40 cellular contexts compared by ENCODE assay signal in the genomic region with DNA sequence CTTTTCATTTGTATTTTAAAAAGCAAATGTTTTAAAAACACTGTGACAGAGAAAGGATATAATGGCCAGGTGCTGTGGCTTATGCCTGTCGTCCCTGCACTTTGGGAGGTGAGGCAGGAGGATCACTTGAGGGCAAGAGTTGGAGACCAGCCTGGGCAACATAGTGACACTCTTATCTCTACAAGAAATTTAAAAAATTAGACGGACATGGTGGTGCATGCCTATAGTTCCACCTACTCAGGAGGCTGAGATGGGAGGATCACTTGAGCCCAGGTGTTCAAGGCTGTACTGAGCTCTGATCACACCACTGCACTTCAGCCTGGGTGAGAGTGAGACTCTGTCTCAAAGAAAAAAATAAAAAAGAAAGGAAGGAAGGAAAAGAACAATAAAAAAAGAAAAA. TPM values are rescaled to one million over a fixed set of nuclear protein-coding genes. Genes with fewer than 3 reads are reported as not detected.
"Had no signal": no experiment of that assay in that cellular context is flagged by ENCODE, and none has a peak within 500 bp of the region (broad histone marks: within the 10 kb centered on the region; RNA-seq: fewer than 3 reads in every experiment).

No MANE protein-coding gene starts in this region.

- H3K27ac Mint-ChIP-seq: activated naive CD4-positive, alpha-beta T cell treated with anti-CD3 and anti-CD28 coated beads for 36 hours; activated naive CD4-positive, alpha-beta T cell treated with anti-CD3 and anti-CD28 coated beads, Interleukin-2, amount 10 ng/mL, durations not matched to agents 7 days and 5 days; activated naive CD4-positive, alpha-beta T cell treated with anti-CD3 and anti-CD28 coated beads, Interleukin-2, amount 50 U/mL, for 24 hours; activated naive CD4-positive, alpha-beta T cell treated with anti-CD3 and anti-CD28 coated beads, Interleukin-2, amount 50 U/mL, for 72 hours; activated naive CD8-positive, alpha-beta T cell; activated naive CD8-positive, alpha-beta T cell treated with anti-CD3 and anti-CD28 coated beads, Interleukin-2, amount 10 ng/mL, durations not matched to agents 7 days and 5 days; activated T-cell treated with anti-CD3 and anti-CD28 coated beads, Interleukin-2, amount 50 U/mL, for 24 hours; activated T-cell treated with anti-CD3 and anti-CD28 coated beads, Interleukin-2, amount 50 U/mL, for 72 hours; activated T-helper 1 cell treated with anti-CD3 and anti-CD28 coated beads, Interleukin-12 subunit alpha, Interleukin-12 subunit beta, Interleukin-2, Interleukin-4 antibody, amounts not matched to agents 30 ng/mL and 10 ng/mL and 1 ng/mL, durations not matched to agents 14 hours and 24 hours and 36 hours; activated T-helper 17 cell treated with anti-CD3 and anti-CD28 coated beads, Interleukin-2, amount 50 U/mL, for 72 hours; activated T-helper 2 cell treated with anti-CD3 and anti-CD28 coated beads, Interferon-gamma antibody, Interleukin-2, Interleukin-4, amounts not matched to agents 10 μg/mL and 5 μg/mL and 100 μg/mL, durations not matched to agents 14 hours and 24 hours and 36 hours; brain had no signal

- H3K4me1 Mint-ChIP-seq: activated naive CD4-positive, alpha-beta T cell treated with anti-CD3 and anti-CD28 coated beads, Interleukin-2, amount 50 U/mL, for 24 hours; central memory CD8-positive, alpha-beta T cell had no signal

- DNase-seq: activated effector memory CD4-positive, alpha-beta T cell treated with anti-CD3 and anti-CD28 coated beads, Interleukin-2, amount 50 U/mL, for 16 hours; activated effector memory CD4-positive, alpha-beta T cell treated with Interleukin-2 at 50 U/mL for 16 hours; activated gamma-delta T cell; activated gamma-delta T cell treated with Interleukin-2 at 50 U/mL for 16 hours; activated naive CD4-positive, alpha-beta T cell; activated naive CD4-positive, alpha-beta T cell treated with anti-CD3 and anti-CD28 coated beads for 36 hours; activated naive CD4-positive, alpha-beta T cell treated with anti-CD3 and anti-CD28 coated beads, Interleukin-2, amount 10 ng/mL, durations not matched to agents 7 days and 5 days; activated naive CD4-positive, alpha-beta T cell treated with anti-CD3 and anti-CD28 coated beads, Interleukin-2, amount 50 U/mL, for 16 hours; activated naive CD4-positive, alpha-beta T cell treated with Interleukin-2 at 50 U/mL for 16 hours; activated naive CD8-positive, alpha-beta T cell treated with anti-CD3 and anti-CD28 coated beads, Interleukin-2, amount 10 ng/mL, durations not matched to agents 7 days and 5 days; activated T-cell treated with anti-CD3 and anti-CD28 coated beads for 4 hours; activated T-cell treated with anti-CD3 and anti-CD28 coated beads, Interleukin-2, amount 50 U/mL, for 1 hour; activated T-cell treated with anti-CD3 and anti-CD28 coated beads, Interleukin-2, amount 50 U/mL, for 24 hours; activated T-cell treated with anti-CD3 and anti-CD28 coated beads, Interleukin-2, amount 50 U/mL, for 4 hours; activated T-cell treated with anti-CD3 and anti-CD28 coated beads, Interleukin-2, amount 50 U/mL, for 48 hours; activated T-cell treated with anti-CD3 and anti-CD28 coated beads, Interleukin-2, amount 50 U/mL, for 72 hours; adrenal gland; amniotic stem cell; amygdala; anterior cingulate cortex; aorta; body of pancreas; brain microvascular endothelial cell; caudate nucleus; central memory CD4-positive, alpha-beta T cell; cerebellar nuclear complex had no signal

- H3K4me3 ChIP-seq: adrenal gland, ascending aorta, body of pancreas, breast epithelium, cardiac muscle cell had no signal

- H3K27ac ChIP-seq: adrenal gland, ascending aorta, body of pancreas, brain microvascular endothelial cell, breast epithelium, cardiac muscle cell had no signal

- H3K9me3 ChIP-seq: adrenal gland, ascending aorta, body of pancreas, breast epithelium had no signal

- H3K36me3 Mint-ChIP-seq: activated naive CD4-positive, alpha-beta T cell treated with anti-CD3 and anti-CD28 coated beads, Interleukin-2, amount 10 ng/mL, durations not matched to agents 7 days and 5 days; activated naive CD4-positive, alpha-beta T cell treated with anti-CD3 and anti-CD28 coated beads, Interleukin-2, amount 50 U/mL, for 24 hours; activated naive CD4-positive, alpha-beta T cell treated with anti-CD3 and anti-CD28 coated beads, Interleukin-2, amount 50 U/mL, for 72 hours; activated naive CD8-positive, alpha-beta T cell; activated naive CD8-positive, alpha-beta T cell treated with anti-CD3 and anti-CD28 coated beads, Interleukin-2, amount 10 ng/mL, durations not matched to agents 7 days and 5 days; brain had no signal

- H3K4me3 Mint-ChIP-seq: activated naive CD4-positive, alpha-beta T cell treated with anti-CD3 and anti-CD28 coated beads for 36 hours; activated naive CD4-positive, alpha-beta T cell treated with anti-CD3 and anti-CD28 coated beads, Interleukin-2, amount 10 ng/mL, durations not matched to agents 7 days and 5 days; activated naive CD4-positive, alpha-beta T cell treated with anti-CD3 and anti-CD28 coated beads, Interleukin-2, amount 50 U/mL, for 24 hours; activated naive CD8-positive, alpha-beta T cell; activated naive CD8-positive, alpha-beta T cell treated with anti-CD3 and anti-CD28 coated beads, Interleukin-2, amount 10 ng/mL, durations not matched to agents 7 days and 5 days; activated T-cell treated with anti-CD3 and anti-CD28 coated beads, Interleukin-2, amount 50 U/mL, for 24 hours; activated T-cell treated with anti-CD3 and anti-CD28 coated beads, Interleukin-2, amount 50 U/mL, for 4 hours; activated T-cell treated with anti-CD3 and anti-CD28 coated beads, Interleukin-2, amount 50 U/mL, for 72 hours; activated T-helper 1 cell treated with anti-CD3 and anti-CD28 coated beads, Interleukin-12 subunit alpha, Interleukin-12 subunit beta, Interleukin-2, Interleukin-4 antibody, amounts not matched to agents 30 ng/mL and 10 ng/mL and 1 ng/mL, durations not matched to agents 14 hours and 24 hours and 36 hours; activated T-helper 17 cell treated with anti-CD3 and anti-CD28 coated beads, Interleukin-2, amount 50 U/mL, for 72 hours; central memory CD8-positive, alpha-beta T cell had no signal

- H3K36me3 ChIP-seq: adrenal gland, ascending aorta, brain microvascular endothelial cell, breast epithelium, cardiac muscle cell had no signal

- H3K4me1 ChIP-seq: ascending aorta, breast epithelium had no signal

- H3K27me3 ChIP-seq: ascending aorta, body of pancreas had no signal

- ATAC-seq: activated naive CD4-positive, alpha-beta T cell treated with anti-CD3 and anti-CD28 coated beads, Interleukin-2, amount 50 U/mL, for 72 hours; activated T-cell treated with anti-CD3 and anti-CD28 coated beads, Interleukin-2, amount 50 U/mL, for 4 hours; activated T-cell treated with anti-CD3 and anti-CD28 coated beads, Interleukin-2, amount 50 U/mL, for 72 hours; activated T-helper 17 cell treated with anti-CD3 and anti-CD28 coated beads, Interleukin-2, amount 50 U/mL, for 72 hours; body of pancreas had no signal

- H3K9me3 Mint-ChIP-seq: activated naive CD4-positive, alpha-beta T cell treated with anti-CD3 and anti-CD28 coated beads for 36 hours; activated naive CD4-positive, alpha-beta T cell treated with anti-CD3 and anti-CD28 coated beads, Interleukin-2, amount 10 ng/mL, durations not matched to agents 7 days and 5 days; activated naive CD4-positive, alpha-beta T cell treated with anti-CD3 and anti-CD28 coated beads, Interleukin-2, amount 50 U/mL, for 24 hours; activated naive CD4-positive, alpha-beta T cell treated with anti-CD3 and anti-CD28 coated beads, Interleukin-2, amount 50 U/mL, for 72 hours; activated naive CD8-positive, alpha-beta T cell treated with anti-CD3 and anti-CD28 coated beads, Interleukin-2, amount 10 ng/mL, durations not matched to agents 7 days and 5 days; activated T-cell treated with anti-CD3 and anti-CD28 coated beads, Interleukin-2, amount 50 U/mL, for 24 hours; activated T-cell treated with anti-CD3 and anti-CD28 coated beads, Interleukin-2, amount 50 U/mL, for 4 hours; activated T-cell treated with anti-CD3 and anti-CD28 coated beads, Interleukin-2, amount 50 U/mL, for 72 hours; activated T-helper 1 cell treated with anti-CD3 and anti-CD28 coated beads, Interleukin-12 subunit alpha, Interleukin-12 subunit beta, Interleukin-2, Interleukin-4 antibody, amounts not matched to agents 30 ng/mL and 10 ng/mL and 1 ng/mL, durations not matched to agents 14 hours and 24 hours and 36 hours; activated T-helper 17 cell treated with anti-CD3 and anti-CD28 coated beads, Interleukin-2, amount 50 U/mL, for 72 hours; activated T-helper 2 cell treated with anti-CD3 and anti-CD28 coated beads, Interferon-gamma antibody, Interleukin-2, Interleukin-4, amounts not matched to agents 10 μg/mL and 5 μg/mL and 100 μg/mL, durations not matched to agents 14 hours and 24 hours and 36 hours; brain; central memory CD8-positive, alpha-beta T cell had no signal

RNA-seq across cellular contexts. Expression of gene RFX4, which starts 7.8 kb away (rescaled TPM):
- total RNA-seq: activated naive CD4-positive, alpha-beta T cell treated with anti-CD3 and anti-CD28 coated beads for 36 hours; activated naive CD4-positive, alpha-beta T cell treated with anti-CD3 and anti-CD28 coated beads, Interleukin-2, amount 50 U/mL, for 72 hours; activated naive CD8-positive, alpha-beta T cell treated with anti-CD3 and anti-CD28 coated beads, Interleukin-2, amount 10 ng/mL, durations not matched to agents 7 days and 5 days; activated T-cell treated with anti-CD3 and anti-CD28 coated beads, Interleukin-2, amount 50 U/mL, for 4 hours; activated T-cell treated with anti-CD3 and anti-CD28 coated beads, Interleukin-2, amount 50 U/mL, for 72 hours; activated T-helper 1 cell treated with anti-CD3 and anti-CD28 coated beads, Interleukin-12 subunit alpha, Interleukin-12 subunit beta, Interleukin-2, Interleukin-4 antibody, amounts not matched to agents 30 ng/mL and 10 ng/mL and 1 ng/mL, durations not matched to agents 14 hours and 24 hours and 36 hours; activated T-helper 17 cell treated with anti-CD3 and anti-CD28 coated beads, Interleukin-2, amount 50 U/mL, for 72 hours; activated T-helper 2 cell treated with anti-CD3 and anti-CD28 coated beads, Interferon-gamma antibody, Interleukin-2, Interleukin-4, amounts not matched to agents 10 μg/mL and 5 μg/mL and 100 μg/mL, durations not matched to agents 14 hours and 24 hours and 36 hours; adrenal gland; aorta; ascending aorta; body of pancreas; bronchial epithelial cell; cardiac muscle cell; cardiac septum; chondrocyte had no signal
- polyA plus RNA-seq: aorta, cardiac muscle cell had no signal
